8 cellular contexts compared by ENCODE assay signal in the genomic region with DNA sequence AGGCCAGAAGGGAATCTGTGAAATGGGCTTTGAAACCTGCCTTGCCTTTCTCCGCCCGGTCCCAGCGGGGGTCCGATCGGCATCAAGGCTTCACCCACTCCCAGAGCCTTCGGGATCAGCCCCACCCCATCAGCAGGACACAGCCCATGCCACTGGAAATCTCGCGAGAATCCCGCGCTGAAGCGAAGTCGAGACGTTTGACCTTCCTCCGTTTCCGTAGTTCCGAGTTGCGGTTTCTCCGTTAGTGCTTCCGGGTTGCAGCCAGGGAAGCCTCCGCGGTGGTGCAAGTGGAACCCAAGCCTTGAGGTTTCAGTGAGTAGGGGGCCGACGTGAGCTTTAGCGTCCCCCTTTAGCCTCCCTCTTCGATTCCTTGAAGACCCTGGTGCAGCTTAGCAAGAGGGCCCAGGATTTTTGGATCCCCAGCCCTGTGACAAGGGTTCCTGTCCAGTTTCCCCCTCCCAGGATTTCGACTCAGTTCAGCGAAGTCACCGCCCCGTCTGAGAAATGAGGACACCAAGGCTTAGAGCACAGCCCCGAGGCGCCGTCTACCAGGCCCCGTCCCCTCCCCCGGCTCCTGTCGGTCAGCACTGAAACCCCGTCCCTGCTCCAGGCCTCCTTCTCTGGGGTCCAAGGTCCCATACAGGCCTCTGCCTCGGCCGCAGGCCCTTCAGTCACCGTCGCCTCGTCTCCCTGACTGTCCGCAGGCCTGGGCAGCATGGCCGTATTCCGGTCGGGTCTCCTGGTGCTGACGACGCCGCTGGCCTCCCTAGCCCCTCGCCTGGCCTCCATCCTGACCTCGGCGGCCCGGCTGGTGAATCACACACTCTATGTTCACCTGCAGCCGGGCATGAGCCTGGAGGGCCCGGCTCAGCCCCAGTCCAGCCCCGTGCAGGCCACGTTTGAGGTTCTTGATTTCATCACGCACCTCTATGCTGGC. TPM values are rescaled to one million over a fixed set of nuclear protein-coding genes. Genes with fewer than 3 reads are reported as not detected.
DNase-seq lines count a peak whose midpoint lies in the region; ATAC-seq and TF ChIP-seq lines count a peak whose summit lies in the region.

A gene (plus strand): TSS at position 241 of the 937 bp plus-strand sequence. CDS start 475 bp downstream, at position 716.

- TF ChIP-seq CTCF in mesothelial cell of epicardium (IDR thresholded peaks at IDR 0.05; ENCODE audit: unreplicated experiment) = no peak

- peak within 1 kb of the TSS; percentile 98 for H3K4me3 ChIP-seq in Jurkat, Clone E6-1 (ENCODE audit: low read length)

- no peaks in the 10 kb centered on the region for H3K27me3 Mint-ChIP-seq in mesothelial cell of epicardium (ENCODE audit: low read depth)

- peak; percentile 61 for ATAC-seq in GM18502 (IDR thresholded peaks at IDR 0.05; ENCODE audit: poor library complexity, unreplicated experiment)
- no peak for ATAC-seq in GM21619 (IDR thresholded peaks at IDR 0.05; ENCODE audit: unreplicated experiment)

- H3K4me3 Mint-ChIP-seq in mesothelial cell of epicardium = peak within 1 kb of the TSS; percentile 87

- DNase-seq in Jurkat, Clone E6-1 (ENCODE audit: low read depth, low spot score) = peak; percentile 96
- DNase-seq in OCI-M2 (lab: John Stamatoyannopoulos, UW; ENCODE audit: unreplicated experiment) (peak; percentile 79), activated T-cell treated with anti-CD3 and anti-CD28 coated beads for 24 hours (ENCODE audit: low read depth) (peak; percentile 88), epidermal melanocyte (ENCODE audit: insufficient read length, low spot score) (peak; percentile 100), mesothelial cell of epicardium (ENCODE audit: low spot score in 2 of 2, unreplicated experiment in 2 of 2) (peak; percentile 76 to 88)
- DNase-seq in stimulated activated CD8-positive, alpha-beta memory T cell treated with anti-CD3 and anti-CD28 coated beads, Interleukin-15, amount 100 ng/mL, for 24 hours (ENCODE audit: low read depth) = peak; percentile 80

- no peaks in the 10 kb centered on the region for H3K36me3 Mint-ChIP-seq in mesothelial cell of epicardium

- peaks cover 29% of the 10 kb centered on the region for H3K4me1 Mint-ChIP-seq in mesothelial cell of epicardium

- peak within 1 kb of the TSS; percentile 97 for H3K27ac Mint-ChIP-seq in mesothelial cell of epicardium

- H3K9me3 Mint-ChIP-seq in mesothelial cell of epicardium = no peaks in the 10 kb centered on the region

RNA-seq across cellular contexts. Expression of the gene that starts here (rescaled TPM):
- polyA plus RNA-seq in Jurkat, Clone E6-1 (2012; ENCODE audit: insufficient read depth, insufficient read length) = 84.2 TPM
- 60.7 to 62.0 TPM (median 61.4 TPM) in 3 replicates for total RNA-seq in mesothelial cell of epicardium
